Comparison of ENCODE assay signal across 1 cellular context in the genomic region with DNA sequence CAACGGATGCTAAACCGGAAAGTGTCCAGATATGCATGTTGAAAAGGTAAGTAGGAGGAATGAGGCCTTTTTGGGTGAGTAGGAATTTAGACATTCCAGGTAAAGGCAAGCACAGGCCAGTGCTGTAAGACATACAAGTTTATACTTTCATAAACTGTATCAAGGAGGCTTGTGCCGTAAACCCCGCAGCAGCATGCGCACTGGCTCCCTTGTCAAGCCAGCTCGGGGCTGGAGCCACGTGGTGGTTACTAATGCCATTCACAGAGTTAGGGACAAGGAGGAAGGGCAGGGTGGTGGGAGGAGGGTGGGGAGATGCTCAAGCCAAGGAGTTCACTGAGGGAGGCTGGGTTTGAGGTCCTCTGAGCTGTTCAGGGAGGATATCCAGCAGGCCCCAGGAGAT.
TF ChIP-seq lines count a peak whose summit lies in the region.

No MANE protein-coding gene starts in this region.

TF ChIP-seq in IMR-90, 13 proteins besides CTCF, POLR2A, EP300 and RAD21:
- TF ChIP-seq FOS (IDR thresholded peaks at IDR 0.05; ENCODE audit: low read depth, low read length) (no peak), NFE2L2 (IDR thresholded peaks at IDR 0.05; ENCODE audit: low read depth, low read length) (no peak), RCOR1 (IDR thresholded peaks at IDR 0.05; ENCODE audit: insufficient replicate concordance, low read length) (no peak), CHD1 (IDR thresholded peaks at IDR 0.05; ENCODE audit: low read depth, low read length) (no peak), BHLHE40 (IDR thresholded peaks at IDR 0.05; ENCODE audit: low read depth, low read length) (no peak), MAFK (IDR thresholded peaks at IDR 0.05; ENCODE audit: low read depth, low read length) (no peak), MAZ (IDR thresholded peaks at IDR 0.05; ENCODE audit: borderline replicate concordance, low read depth, low read length) (no peak), CEBPB (IDR thresholded peaks at IDR 0.05; ENCODE audit: low read depth, low read length) (no peak), MXI1 (IDR thresholded peaks at IDR 0.05; ENCODE audit: borderline replicate concordance, low read depth, low read length) (no peak), SMC3 (IDR thresholded peaks at IDR 0.05; ENCODE audit: low read depth, low read length) (no peak)
- TF ChIP-seq, protein P1, sequence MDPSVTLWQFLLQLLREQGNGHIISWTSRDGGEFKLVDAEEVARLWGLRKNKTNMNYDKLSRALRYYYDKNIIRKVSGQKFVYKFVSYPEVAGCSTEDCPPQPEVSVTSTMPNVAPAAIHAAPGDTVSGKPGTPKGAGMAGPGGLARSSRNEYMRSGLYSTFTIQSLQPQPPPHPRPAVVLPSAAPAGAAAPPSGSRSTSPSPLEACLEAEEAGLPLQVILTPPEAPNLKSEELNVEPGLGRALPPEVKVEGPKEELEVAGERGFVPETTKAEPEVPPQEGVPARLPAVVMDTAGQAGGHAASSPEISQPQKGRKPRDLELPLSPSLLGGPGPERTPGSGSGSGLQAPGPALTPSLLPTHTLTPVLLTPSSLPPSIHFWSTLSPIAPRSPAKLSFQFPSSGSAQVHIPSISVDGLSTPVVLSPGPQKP (IDR thresholded peaks at IDR 0.05; ENCODE audit: borderline replicate concordance, low read depth, low read length), result no peak
